Comparison of ENCODE assay signal across 23 cellular contexts in genomic region chr11:82994615-82995014, GRCh38.
DNase-seq lines count a peak whose midpoint lies in the region; ATAC-seq lines count a peak whose summit lies in the region.
"Had no signal": no experiment of that assay in that cellular context is flagged by ENCODE, and none has a peak within 500 bp of the region (broad histone marks: within the 10 kb centered on the region; RNA-seq: fewer than 3 reads in every experiment).

No MANE protein-coding gene starts in this region.

- no peak for ATAC-seq in stimulated activated naive CD8-positive, alpha-beta T cell treated with anti-CD3 and anti-CD28 coated beads, Interleukin-15, amount 100 ng/mL, for 72 hours
- ATAC-seq: effector memory CD8-positive, alpha-beta T cell; heart left ventricle; left ventricle myocardium superior; mucosa of descending colon; psoas muscle had no signal

- H3K4me1 Mint-ChIP-seq in activated naive CD4-positive, alpha-beta T cell treated with anti-CD3 and anti-CD28 coated beads for 36 hours (ENCODE audit: low read depth): peaks cover 67% of the 10 kb centered on the region
- H3K4me1 Mint-ChIP-seq in activated naive CD4-positive, alpha-beta T cell treated with anti-CD3 and anti-CD28 coated beads, Interleukin-2, amount 10 ng/mL, durations not matched to agents 7 days and 5 days: peaks cover 6% of the 10 kb centered on the region
- H3K4me1 Mint-ChIP-seq in stimulated activated naive CD8-positive, alpha-beta T cell treated with anti-CD3 and anti-CD28 coated beads, Interleukin-15, amount 100 ng/mL, for 72 hours: peaks cover 83% of the 10 kb centered on the region

- no peak overlapping the region for H3K4me3 Mint-ChIP-seq in activated naive CD4-positive, alpha-beta T cell treated with anti-CD3 and anti-CD28 coated beads for 36 hours
- H3K4me3 Mint-ChIP-seq in activated naive CD4-positive, alpha-beta T cell treated with anti-CD3 and anti-CD28 coated beads, Interleukin-2, amount 10 ng/mL, durations not matched to agents 7 days and 5 days: no peak overlapping the region
- H3K4me3 Mint-ChIP-seq in stimulated activated naive CD8-positive, alpha-beta T cell treated with anti-CD3 and anti-CD28 coated beads, Interleukin-15, amount 100 ng/mL, for 72 hours: peak overlapping the region; percentile 3 to 60
- H3K4me3 Mint-ChIP-seq: effector memory CD8-positive, alpha-beta T cell had no signal

- CTCF ChIA-PET in activated naive CD4-positive, alpha-beta T cell treated with anti-CD3 and anti-CD28 coated beads for 36 hours (lab: Charles Lee): interaction anchor here (1.1 kb wide), 1 partner anchor 13 kb away, joined by 3 read pairs; no protein-coding TSS in a partner anchor
- CTCF ChIA-PET in activated naive CD4-positive, alpha-beta T cell treated with anti-CD3 and anti-CD28 coated beads, Interleukin-2, amount 10 ng/mL, durations not matched to agents 7 days and 5 days (lab: Charles Lee): interaction anchor here (1.2 kb wide), 1 partner anchor 127 kb away, joined by 3 read pairs; no protein-coding TSS in a partner anchor

- no peaks in the 10 kb centered on the region for H3K9me3 Mint-ChIP-seq in activated naive CD4-positive, alpha-beta T cell treated with anti-CD3 and anti-CD28 coated beads for 36 hours
- no peaks in the 10 kb centered on the region for H3K9me3 Mint-ChIP-seq in activated naive CD4-positive, alpha-beta T cell treated with anti-CD3 and anti-CD28 coated beads, Interleukin-2, amount 10 ng/mL, durations not matched to agents 7 days and 5 days
- no peaks in the 10 kb centered on the region for H3K9me3 Mint-ChIP-seq in stimulated activated naive CD8-positive, alpha-beta T cell treated with anti-CD3 and anti-CD28 coated beads, Interleukin-15, amount 100 ng/mL, for 72 hours
- H3K9me3 Mint-ChIP-seq: effector memory CD8-positive, alpha-beta T cell had no signal

- DNase-seq in activated naive CD4-positive, alpha-beta T cell treated with anti-CD3 and anti-CD28 coated beads for 36 hours: no peak
- no peak for DNase-seq in activated naive CD4-positive, alpha-beta T cell treated with anti-CD3 and anti-CD28 coated beads, Interleukin-2, amount 10 ng/mL, durations not matched to agents 7 days and 5 days
- DNase-seq in RPMI7951 (ENCODE audit: low read depth): peak; percentile 65
- DNase-seq in fibroblast of peridontal ligament (ENCODE audit: extremely low read depth): peak; percentile 24
- DNase-seq in stimulated activated naive CD8-positive, alpha-beta T cell treated with anti-CD3 and anti-CD28 coated beads, Interleukin-15, amount 100 ng/mL, for 72 hours: no peak
- no peak for DNase-seq in activated naive CD4-positive, alpha-beta T cell treated with Interleukin-2 at 50 U/mL for 16 hours
- DNase-seq in T-helper 2 cell: no peak
- DNase-seq in GOT3 (lab: John Stamatoyannopoulos, UW): no peak
- DNase-seq: activated CD4-positive, alpha-beta T cell treated with anti-CD3 and anti-CD28 coated beads, Interleukin-2, amount 50 U/mL, for 48 hours; activated naive CD4-positive, alpha-beta T cell treated with anti-CD3 and anti-CD28 coated beads, Interleukin-2, amount 50 U/mL, for 16 hours; activated T-cell treated with anti-CD3 and anti-CD28 coated beads for 4 hours; effector memory CD8-positive, alpha-beta T cell; heart left ventricle; left ventricle myocardium superior; MG63; mucosa of descending colon; NCI-H146; NCI-H2171 treated with DMSO at 0.1 percent for 48 hours; NCI-H526; psoas muscle; SHP77; stimulated activated CD4-positive, alpha-beta T cell treated with anti-CD3 and anti-CD28 coated beads, Interleukin-2, amount 100 ng/mL, for 48 hours; WERI-Rb-1 had no signal

- no peaks in the 10 kb centered on the region for H3K27me3 Mint-ChIP-seq in activated naive CD4-positive, alpha-beta T cell treated with anti-CD3 and anti-CD28 coated beads for 36 hours (ENCODE audit: low read depth)
- H3K27me3 Mint-ChIP-seq in activated naive CD4-positive, alpha-beta T cell treated with anti-CD3 and anti-CD28 coated beads, Interleukin-2, amount 10 ng/mL, durations not matched to agents 7 days and 5 days: no peaks in the 10 kb centered on the region
- H3K27me3 Mint-ChIP-seq in stimulated activated naive CD8-positive, alpha-beta T cell treated with anti-CD3 and anti-CD28 coated beads, Interleukin-15, amount 100 ng/mL, for 72 hours: no peaks in the 10 kb centered on the region
- H3K27me3 Mint-ChIP-seq: effector memory CD8-positive, alpha-beta T cell had no signal

- intact Hi-C loops in activated naive CD4-positive, alpha-beta T cell treated with anti-CD3 and anti-CD28 coated beads for 36 hours (cut with micrococcal nuclease): no loop called here

- peak overlapping the region; percentile 51 for H3K27ac Mint-ChIP-seq in activated naive CD4-positive, alpha-beta T cell treated with anti-CD3 and anti-CD28 coated beads for 36 hours
- no peak overlapping the region for H3K27ac Mint-ChIP-seq in activated naive CD4-positive, alpha-beta T cell treated with anti-CD3 and anti-CD28 coated beads, Interleukin-2, amount 10 ng/mL, durations not matched to agents 7 days and 5 days
- H3K27ac Mint-ChIP-seq in stimulated activated naive CD8-positive, alpha-beta T cell treated with anti-CD3 and anti-CD28 coated beads, Interleukin-15, amount 100 ng/mL, for 72 hours: peak overlapping the region in 1 of 2 donors; percentile 79
- H3K27ac Mint-ChIP-seq: effector memory CD8-positive, alpha-beta T cell had no signal

- H3K36me3 Mint-ChIP-seq in activated naive CD4-positive, alpha-beta T cell treated with anti-CD3 and anti-CD28 coated beads for 36 hours (ENCODE audit: low read depth): peaks cover 13% of the 10 kb centered on the region
- H3K36me3 Mint-ChIP-seq in activated naive CD4-positive, alpha-beta T cell treated with anti-CD3 and anti-CD28 coated beads, Interleukin-2, amount 10 ng/mL, durations not matched to agents 7 days and 5 days: peaks cover 12% of the 10 kb centered on the region

Comparison
In these comparisons a context has a peak if more than half of its experiments do, and no peak if none do; other contexts are left out.
1. DNase-seq: peak in RPMI7951 (single experiment) and fibroblast of peridontal ligament (single experiment); none in activated naive CD4-positive, alpha-beta T cell treated with anti-CD3 and anti-CD28 coated beads for 36 hours (single experiment), activated naive CD4-positive, alpha-beta T cell treated with anti-CD3 and anti-CD28 coated beads, Interleukin-2, amount 10 ng/mL, durations not matched to agents 7 days and 5 days (single experiment), stimulated activated naive CD8-positive, alpha-beta T cell treated with anti-CD3 and anti-CD28 coated beads, Interleukin-15, amount 100 ng/mL, for 72 hours (0 of 2), activated naive CD4-positive, alpha-beta T cell treated with Interleukin-2 at 50 U/mL for 16 hours (single experiment), T-helper 2 cell (0 of 5) and GOT3 (single experiment).
2. H3K4me3 Mint-ChIP-seq: peak in stimulated activated naive CD8-positive, alpha-beta T cell treated with anti-CD3 and anti-CD28 coated beads, Interleukin-15, amount 100 ng/mL, for 72 hours (2 of 2); none in activated naive CD4-positive, alpha-beta T cell treated with anti-CD3 and anti-CD28 coated beads for 36 hours (single experiment) and activated naive CD4-positive, alpha-beta T cell treated with anti-CD3 and anti-CD28 coated beads, Interleukin-2, amount 10 ng/mL, durations not matched to agents 7 days and 5 days (single experiment).